ENCODE assay signal across 9 cellular contexts in genomic region chr10:120221873-120222485, GRCh38.
DNase-seq lines count a peak whose midpoint lies in the region; ATAC-seq lines count a peak whose summit lies in the region.
"Had no signal": no experiment of that assay in that cellular context is flagged by ENCODE, and none has a peak within 500 bp of the region (broad histone marks: within the 10 kb centered on the region; RNA-seq: fewer than 3 reads in every experiment).

No MANE protein-coding gene starts in this region.

- no peaks in the 10 kb centered on the region for H3K9me3 ChIP-seq in CD4-positive, alpha-beta memory T cell (ENCODE audit: control insufficient read depth in 1 of 2, low read length in 2 of 2)

- H3K4me3 ChIP-seq in CD4-positive, alpha-beta memory T cell (ENCODE audit: low read length in 2 of 2): no peak overlapping the region
- H3K4me3 ChIP-seq: lung had no signal

- H3K4me1 Mint-ChIP-seq in CD4-positive, alpha-beta memory T cell: no peaks in the 10 kb centered on the region

- H3K27me3 Mint-ChIP-seq in CD4-positive, alpha-beta memory T cell: no peaks in the 10 kb centered on the region

- CTCF ChIA-PET in CD4-positive, alpha-beta memory T cell (lab: Charles Lee; ENCODE audit: partially characterized antibody): no interaction called here

- H3K4me3 Mint-ChIP-seq in CD4-positive, alpha-beta memory T cell: no peak overlapping the region

- POLR2A ChIA-PET in CD4-positive, alpha-beta memory T cell (lab: Charles Lee; ENCODE audit: partially characterized antibody): no interaction called here

- peak; percentile 61 for ATAC-seq in GM21381 (IDR thresholded peaks at IDR 0.05; ENCODE audit: unreplicated experiment)

- H3K27ac ChIP-seq in CD4-positive, alpha-beta memory T cell (ENCODE audit: low read depth, low read length): no peak overlapping the region

- no peaks in the 10 kb centered on the region for H3K36me3 Mint-ChIP-seq in CD4-positive, alpha-beta memory T cell

- H3K4me1 ChIP-seq in CD4-positive, alpha-beta memory T cell (ENCODE audit: insufficient read depth, low read length): no peaks in the 10 kb centered on the region

- peaks cover 0 to 6% (median 0%) of the 10 kb centered on the region in 8 donors for H3K9me3 Mint-ChIP-seq in CD4-positive, alpha-beta memory T cell

- intact Hi-C loops in CD4-positive, alpha-beta memory T cell (cut with micrococcal nuclease): no loop called here

- H3K27me3 ChIP-seq in CD4-positive, alpha-beta memory T cell (ENCODE audit: insufficient read depth, low read length): no peaks in the 10 kb centered on the region

- no peaks in the 10 kb centered on the region for H3K36me3 ChIP-seq in CD4-positive, alpha-beta memory T cell (ENCODE audit: insufficient read depth, low read length)

- H3K27ac Mint-ChIP-seq in CD4-positive, alpha-beta memory T cell: no peak overlapping the region

- peak; percentile 2 for DNase-seq in COLO668 (lab: John Stamatoyannopoulos, UW; ENCODE audit: unreplicated experiment)
- DNase-seq in NCI-H82 (lab: John Stamatoyannopoulos, UW): peak; percentile 90
- peak; percentile 14 to 17 for DNase-seq in dermis microvascular lymphatic vessel endothelial cell (ENCODE audit: low read depth in 2 of 2)
- peak; percentile 38 for DNase-seq in retina
- no peak for DNase-seq in nucleus accumbens (lab: John Stamatoyannopoulos, UW)
- no peak for DNase-seq in CD4-positive, alpha-beta memory T cell
- no peak for DNase-seq in hippocampal formation (lab: John Stamatoyannopoulos, UW)

Comparison
In these comparisons a context has a peak if more than half of its experiments do, and no peak if none do; other contexts are left out.
1. DNase-seq: peak in COLO668 (single experiment), NCI-H82 (single experiment), dermis microvascular lymphatic vessel endothelial cell (2 of 2) and retina (single experiment); none in nucleus accumbens (0 of 56), CD4-positive, alpha-beta memory T cell (0 of 5) and hippocampal formation (0 of 2).